In the genomic region with DNA sequence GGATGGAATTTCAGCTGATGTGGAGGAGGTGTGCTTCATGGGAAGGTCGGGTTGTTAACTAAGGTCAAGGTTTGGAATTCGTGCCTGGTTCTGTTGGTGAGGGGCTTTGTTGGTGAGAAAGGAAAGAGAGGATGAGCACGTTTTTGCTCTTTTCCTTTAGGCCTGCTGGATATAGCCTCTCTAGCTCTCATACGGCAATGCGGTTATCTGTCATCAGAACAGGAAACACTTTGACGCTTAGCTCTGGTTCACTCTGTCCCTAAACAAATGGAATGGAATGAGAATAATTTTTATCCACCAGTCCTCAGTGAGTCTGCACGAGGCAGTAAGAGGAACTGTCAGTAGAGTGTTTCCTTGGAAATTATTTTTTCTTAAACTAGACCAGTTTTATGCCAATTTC, we compare ENCODE assay signal across 11 cellular contexts.
A peak's percentile ranks its signal among the peaks of the same experiment; 100 is the strongest.
DNase-seq lines count a peak whose midpoint lies in the region; ATAC-seq and TF ChIP-seq lines count a peak whose summit lies in the region.
"Had no signal": no experiment of that assay in that cellular context is flagged by ENCODE, and none has a peak within 500 bp of the region (broad histone marks: within the 10 kb centered on the region; RNA-seq: fewer than 3 reads in every experiment).

No MANE protein-coding gene starts in this region.

- no peak overlapping the region for H3K4me3 Mint-ChIP-seq in activated CD4-positive, alpha-beta memory T cell treated with anti-CD3 and anti-CD28 coated beads for 36 hours

- no peak for TF ChIP-seq CTCF in VCaP (conservative IDR thresholded peaks at IDR 0.05)
- no peak for TF ChIP-seq CTCF in left ventricle myocardium inferior (IDR thresholded peaks at IDR 0.05; ENCODE audit: borderline replicate concordance)

- peaks cover 61% of the 10 kb centered on the region for H3K4me1 ChIP-seq in left ventricle myocardium inferior
- no peaks in the 10 kb centered on the region for H3K4me1 ChIP-seq in SJCRH30

- intact Hi-C loops in left ventricle myocardium inferior (cut with micrococcal nuclease) = no loop called here
- intact Hi-C loops in activated CD4-positive, alpha-beta memory T cell treated with anti-CD3 and anti-CD28 coated beads for 36 hours (cut with micrococcal nuclease) = no loop called here

- CTCF ChIA-PET in activated CD4-positive, alpha-beta memory T cell treated with anti-CD3 and anti-CD28 coated beads for 36 hours (lab: Charles Lee) = no interaction called here

- POLR2A ChIA-PET in activated CD4-positive, alpha-beta memory T cell treated with anti-CD3 and anti-CD28 coated beads for 36 hours (lab: Charles Lee) = interaction anchor here (0.6 kb wide), 1 partner anchor 98 kb away, joined by 3 read pairs; no protein-coding TSS in a partner anchor

- H3K36me3 Mint-ChIP-seq in activated CD4-positive, alpha-beta memory T cell treated with anti-CD3 and anti-CD28 coated beads for 36 hours = peaks cover 1% of the 10 kb centered on the region

- peak; percentile 85 for DNase-seq in GDM1 (lab: John Stamatoyannopoulos, UW)
- no peak for DNase-seq in left ventricle myocardium inferior
- DNase-seq in pulmonary artery endothelial cell (ENCODE audit: low read depth, low spot score) = peak; percentile 58
- DNase-seq in stimulated activated CD4-positive, alpha-beta T cell treated with anti-CD3 and anti-CD28 coated beads, Interleukin-2, amount 100 ng/mL, for 24 hours = no peak
- DNase-seq in activated CD4-positive, alpha-beta memory T cell treated with anti-CD3 and anti-CD28 coated beads for 36 hours = no peak
- no peak for DNase-seq in SJCRH30
- DNase-seq: activated CD8-positive, alpha-beta memory T cell treated with anti-CD3 and anti-CD28 coated beads, Interleukin-2, amount 50 U/mL, for 4 hours; PC-3 had no signal

- H3K27me3 ChIP-seq in left ventricle myocardium inferior (ENCODE audit: low read depth) (no peaks in the 10 kb centered on the region), SJCRH30 (no peaks in the 10 kb centered on the region)

- no peaks in the 10 kb centered on the region for H3K27me3 Mint-ChIP-seq in activated CD4-positive, alpha-beta memory T cell treated with anti-CD3 and anti-CD28 coated beads for 36 hours

- no peak for ATAC-seq in HG02938 (IDR thresholded peaks at IDR 0.05; ENCODE audit: unreplicated experiment)
- ATAC-seq: PC-3 had no signal

- peaks cover 3% of the 10 kb centered on the region for H3K4me1 Mint-ChIP-seq in activated CD4-positive, alpha-beta memory T cell treated with anti-CD3 and anti-CD28 coated beads for 36 hours (ENCODE audit: low read depth)

- no peaks in the 10 kb centered on the region for H3K9me3 Mint-ChIP-seq in activated CD4-positive, alpha-beta memory T cell treated with anti-CD3 and anti-CD28 coated beads for 36 hours

- H3K36me3 ChIP-seq in left ventricle myocardium inferior (no peaks in the 10 kb centered on the region), SJCRH30 (no peaks in the 10 kb centered on the region)

- peak overlapping the region; percentile 80 for H3K27ac ChIP-seq in VCaP
- H3K27ac ChIP-seq in left ventricle myocardium inferior (replicated peaks) = peak overlapping the region; percentile 90
- H3K27ac ChIP-seq in SJCRH30 = no peak overlapping the region

- H3K9me3 ChIP-seq in left ventricle myocardium inferior (replicated peaks) = no peaks in the 10 kb centered on the region
- no peaks in the 10 kb centered on the region for H3K9me3 ChIP-seq in SJCRH30 (replicated peaks)

- H3K4me3 ChIP-seq in left ventricle myocardium inferior = peak overlapping the region; percentile 10
- no peak overlapping the region for H3K4me3 ChIP-seq in SJCRH30
- H3K4me3 ChIP-seq: skin epidermis had no signal

- H3K27ac Mint-ChIP-seq in activated CD4-positive, alpha-beta memory T cell treated with anti-CD3 and anti-CD28 coated beads for 36 hours = no peak overlapping the region

Comparison
In these comparisons a context has a peak if more than half of its experiments do, and no peak if none do; other contexts are left out.
1. DNase-seq: peak in GDM1 (single experiment) and pulmonary artery endothelial cell (single experiment); none in left ventricle myocardium inferior (single experiment), stimulated activated CD4-positive, alpha-beta T cell treated with anti-CD3 and anti-CD28 coated beads, Interleukin-2, amount 100 ng/mL, for 24 hours (0 of 2), activated CD4-positive, alpha-beta memory T cell treated with anti-CD3 and anti-CD28 coated beads for 36 hours (single experiment) and SJCRH30 (0 of 2).